Comparison of ENCODE assay signal across 12 cellular contexts in genomic region chr17:1782171-1782567, GRCh38. TPM values are rescaled to one million over a fixed set of nuclear protein-coding genes. Genes with fewer than 3 reads are reported as not detected.
DNase-seq lines count a peak whose midpoint lies in the region; ATAC-seq and TF ChIP-seq lines count a peak whose summit lies in the region.
"Had no signal": no experiment of that assay in that cellular context is flagged by ENCODE, and none has a peak within 500 bp of the region (broad histone marks: within the 10 kb centered on the region; RNA-seq: fewer than 3 reads in every experiment).

No MANE protein-coding gene starts in this region.

- peaks cover 78% of the 10 kb centered on the region for H3K36me3 Mint-ChIP-seq in CD8-positive, alpha-beta T cell
- H3K36me3 Mint-ChIP-seq in brain = peaks cover 72% of the 10 kb centered on the region
- peaks cover 10% of the 10 kb centered on the region for H3K36me3 Mint-ChIP-seq in memory B cell
- H3K36me3 Mint-ChIP-seq in stimulated activated memory B cell treated with anti-CD40 and anti-IgM and Interleukin-4, amounts not matched to agents 10 μg/mL and 1 μg/mL and 100 μg/mL, for 72 hours = peaks cover 41% of the 10 kb centered on the region

- no peak overlapping the region for H3K27ac ChIP-seq in CD8-positive, alpha-beta T cell (ENCODE audit: low read depth, low read length)

- no peak for TF ChIP-seq CTCF in CD8-positive, alpha-beta T cell (IDR thresholded peaks at IDR 0.05)
- TF ChIP-seq CTCF in brain (conservative IDR thresholded peaks at IDR 0.05) (no peak), GM20000 (IDR thresholded peaks at IDR 0.05; ENCODE audit: extremely low read depth, missing control alignments) (no peak)

- peaks cover 4% of the 10 kb centered on the region for H3K4me1 Mint-ChIP-seq in CD8-positive, alpha-beta T cell (ENCODE audit: low read depth)
- H3K4me1 Mint-ChIP-seq in brain = peaks cover 27% of the 10 kb centered on the region
- peaks cover 17% of the 10 kb centered on the region for H3K4me1 Mint-ChIP-seq in memory B cell
- peaks cover 26% of the 10 kb centered on the region for H3K4me1 Mint-ChIP-seq in stimulated activated memory B cell treated with anti-CD40 and anti-IgM and Interleukin-4, amounts not matched to agents 10 μg/mL and 1 μg/mL and 100 μg/mL, for 72 hours

- CTCF ChIA-PET in CD8-positive, alpha-beta T cell (lab: Charles Lee) = interaction anchor here (2.2 to 6.7 kb wide), 3 partner anchors 13 to 61 kb away, joined by 7 to 144 read pairs (median 11); partner anchors contain the start of gene WDR81

- H3K4me1 ChIP-seq in CD8-positive, alpha-beta T cell (ENCODE audit: insufficient read depth, low read length) = no peaks in the 10 kb centered on the region

- no peaks in the 10 kb centered on the region for H3K27me3 Mint-ChIP-seq in CD8-positive, alpha-beta T cell (ENCODE audit: low read depth)
- H3K27me3 Mint-ChIP-seq in brain = no peaks in the 10 kb centered on the region
- no peaks in the 10 kb centered on the region for H3K27me3 Mint-ChIP-seq in memory B cell
- H3K27me3 Mint-ChIP-seq in stimulated activated memory B cell treated with anti-CD40 and anti-IgM and Interleukin-4, amounts not matched to agents 10 μg/mL and 1 μg/mL and 100 μg/mL, for 72 hours = no peaks in the 10 kb centered on the region

- no peak overlapping the region for H3K4me3 ChIP-seq in CD8-positive, alpha-beta T cell (ENCODE audit: low read depth, low read length)

- peak overlapping the region; percentile 37 for H3K27ac Mint-ChIP-seq in CD8-positive, alpha-beta T cell
- peak overlapping the region in 3 of 5 experiments; percentile 37 to 93 (median 48) for H3K27ac Mint-ChIP-seq in brain
- H3K27ac Mint-ChIP-seq in memory B cell = peak overlapping the region; percentile 98
- H3K27ac Mint-ChIP-seq in stimulated activated memory B cell treated with anti-CD40 and anti-IgM and Interleukin-4, amounts not matched to agents 10 μg/mL and 1 μg/mL and 100 μg/mL, for 72 hours = peak overlapping the region; percentile 94

- H3K9me3 ChIP-seq in CD8-positive, alpha-beta T cell (ENCODE audit: low read length) = no peaks in the 10 kb centered on the region

- POLR2A ChIA-PET in CD8-positive, alpha-beta T cell (lab: Charles Lee) = interaction anchor here (0.6 to 1.7 kb wide), 4 partner anchors 21 to 660 kb away, joined by 4 to 7 read pairs (median 4); no protein-coding TSS in a partner anchor

- no peak for DNase-seq in CD8-positive, alpha-beta T cell
- DNase-seq in memory B cell (ENCODE audit: low spot score in 2 of 2) (no peak), GF-D8 (lab: John Stamatoyannopoulos, UW) (no peak), GOT3 (lab: John Stamatoyannopoulos, UW) (no peak), OCI-M2 (lab: John Stamatoyannopoulos, UW; ENCODE audit: unreplicated experiment) (no peak), GM20000 (ENCODE audit: low spot score) (no peak)
- DNase-seq: activated CD4-positive, CD25-positive, alpha-beta regulatory T cell; activated T-cell treated with anti-CD3 and anti-CD28 coated beads, Interleukin-2, amount 50 U/mL, for 1 hour; NCI-H2171; SW 1271 had no signal

- intact Hi-C loops in CD8-positive, alpha-beta T cell (cut with DNase I, micrococcal nuclease) = loop anchor here in 1 of 2 experiments (10.0 kb wide), 1 partner anchor 117 kb away; no protein-coding TSS in a partner anchor

- H3K4me3 Mint-ChIP-seq in CD8-positive, alpha-beta T cell = no peak overlapping the region
- H3K4me3 Mint-ChIP-seq in brain = no peak overlapping the region
- peak overlapping the region; percentile 68 for H3K4me3 Mint-ChIP-seq in memory B cell
- H3K4me3 Mint-ChIP-seq in stimulated activated memory B cell treated with anti-CD40 and anti-IgM and Interleukin-4, amounts not matched to agents 10 μg/mL and 1 μg/mL and 100 μg/mL, for 72 hours = no peak overlapping the region

- ATAC-seq in CD8-positive, alpha-beta T cell = no peak
- no peak for ATAC-seq in memory B cell (ENCODE audit: low read depth)
- no peak for ATAC-seq in stimulated activated memory B cell treated with anti-CD40 and anti-IgM and Interleukin-4, amounts not matched to agents 10 μg/mL and 1 μg/mL and 100 μg/mL, for 72 hours

- H3K36me3 ChIP-seq in CD8-positive, alpha-beta T cell (ENCODE audit: insufficient read depth, low read length) = peaks cover 31% of the 10 kb centered on the region

- no peaks in the 10 kb centered on the region for H3K9me3 Mint-ChIP-seq in CD8-positive, alpha-beta T cell
- H3K9me3 Mint-ChIP-seq in brain (no peaks in the 10 kb centered on the region), memory B cell (no peaks in the 10 kb centered on the region)
- no peaks in the 10 kb centered on the region for H3K9me3 Mint-ChIP-seq in stimulated activated memory B cell treated with anti-CD40 and anti-IgM and Interleukin-4, amounts not matched to agents 10 μg/mL and 1 μg/mL and 100 μg/mL, for 72 hours

- H3K27me3 ChIP-seq in CD8-positive, alpha-beta T cell (ENCODE audit: insufficient read depth, low read length) = no peaks in the 10 kb centered on the region

RNA-seq across cellular contexts. Expression of gene SERPINF1, which starts 20.3 kb away (rescaled TPM):
- total RNA-seq in CD8-positive, alpha-beta T cell = 10 to 100 TPM; 19.7 to 20.2 TPM
- polyA plus RNA-seq in brain (ENCODE audit: insufficient read depth, low read depth, low replicate concordance) = 31.9 TPM

RNA-seq across cellular contexts. Expression of gene SERPINF2, which starts 39.5 kb away (rescaled TPM):
- total RNA-seq in CD8-positive, alpha-beta T cell = under 1 TPM; 0.22 to 0.28 TPM
- polyA plus RNA-seq in brain (ENCODE audit: insufficient read depth, low read depth, low replicate concordance) = 0.24 TPM

RNA-seq across cellular contexts. Expression of gene SMYD4, which starts 47.5 kb away (rescaled TPM):
- 10 to 100 TPM in 1 of 2 experiments, 1 to 10 TPM in 1; 8.9 to 10.1 TPM for total RNA-seq in CD8-positive, alpha-beta T cell
- polyA plus RNA-seq in brain (ENCODE audit: insufficient read depth, low read depth, low replicate concordance) = 5.5 TPM

RNA-seq across cellular contexts. Expression of gene RPA1, which starts 47.6 kb away (rescaled TPM):
- total RNA-seq in CD8-positive, alpha-beta T cell = 10 to 100 TPM; 35.1 to 38.1 TPM
- 126 TPM for polyA plus RNA-seq in brain (ENCODE audit: insufficient read depth, low read depth, low replicate concordance)

RNA-seq across cellular contexts. Expression of gene WDR81, which starts 57.7 kb away (rescaled TPM):
- 10 to 100 TPM; 18.9 to 20.4 TPM for total RNA-seq in CD8-positive, alpha-beta T cell
- 12.5 TPM for polyA plus RNA-seq in brain (ENCODE audit: insufficient read depth, low read depth, low replicate concordance)

Comparison
In these comparisons a context has a peak if more than half of its experiments do, and no peak if none do; other contexts are left out.
1. H3K27ac Mint-ChIP-seq: peak in every context shown above with its lines; median percentile 98 in memory B cell; 94 in stimulated activated memory B cell treated with anti-CD40 and anti-IgM and Interleukin-4, amounts not matched to agents 10 μg/mL and 1 μg/mL and 100 μg/mL, for 72 hours; 48 in brain; 37 in CD8-positive, alpha-beta T cell.